15 cellular contexts compared by ENCODE assay signal in genomic region chr1:187042538-187042937, GRCh38.
"Had no signal": no experiment of that assay in that cellular context is flagged by ENCODE, and none has a peak within 500 bp of the region (broad histone marks: within the 10 kb centered on the region; RNA-seq: fewer than 3 reads in every experiment).

No MANE protein-coding gene starts in this region.

- H3K4me1 Mint-ChIP-seq: activated CD4-positive, alpha-beta T cell treated with anti-CD3 and anti-CD28 coated beads for 36 hours; neural crest cell had no signal

- H3K4me3 Mint-ChIP-seq: activated CD4-positive, alpha-beta T cell treated with anti-CD3 and anti-CD28 coated beads for 36 hours; activated naive CD8-positive, alpha-beta T cell; memory B cell; naive B cell; neural crest cell; WTC11 had no signal

- H3K4me3 ChIP-seq: heart right ventricle, mucosa of descending colon, tibial artery had no signal

- ATAC-seq: activated CD4-positive, alpha-beta T cell treated with anti-CD3 and anti-CD28 coated beads for 36 hours; heart right ventricle; mucosa of descending colon; stimulated activated naive CD8-positive, alpha-beta T cell treated with anti-CD3 and anti-CD28 coated beads, Interleukin-15, Interleukin-2, amounts not matched to agents 100 U/mL and 50 U/mL, for 24 hours; WTC11 had no signal

- H3K27ac Mint-ChIP-seq: activated CD4-positive, alpha-beta T cell treated with anti-CD3 and anti-CD28 coated beads for 36 hours; activated naive CD8-positive, alpha-beta T cell; memory B cell; WTC11 had no signal

- H3K27ac ChIP-seq: heart right ventricle, tibial artery had no signal

- FAIRE-seq: urothelium cell line had no signal

- H3K9me3 ChIP-seq: mucosa of descending colon, tibial artery had no signal

- H3K36me3 ChIP-seq: heart right ventricle, tibial artery had no signal

- H3K27me3 Mint-ChIP-seq: memory B cell had no signal

- H3K4me1 ChIP-seq: heart right ventricle, tibial artery had no signal

- H3K36me3 Mint-ChIP-seq: activated naive CD8-positive, alpha-beta T cell; memory B cell; naive B cell had no signal

- DNase-seq: activated CD4-positive, alpha-beta T cell treated with anti-CD3 and anti-CD28 coated beads for 36 hours; activated CD4-positive, alpha-beta T cell treated with anti-CD3 and anti-CD28 coated beads, Interleukin-2, amount 50 U/mL, for 48 hours; effector CD4-positive, alpha-beta T cell; heart right ventricle; mucosa of descending colon; naive B cell; stimulated activated CD4-positive, alpha-beta T cell treated with anti-CD3 and anti-CD28 coated beads, Interleukin-2, amount 100 ng/mL, for 24 hours; stimulated activated naive CD8-positive, alpha-beta T cell treated with anti-CD3 and anti-CD28 coated beads, Interleukin-15, Interleukin-2, amounts not matched to agents 100 U/mL and 50 U/mL, for 24 hours; substantia nigra; tibial artery had no signal

- H3K27me3 ChIP-seq: heart right ventricle, tibial artery had no signal
